In the genomic region with DNA sequence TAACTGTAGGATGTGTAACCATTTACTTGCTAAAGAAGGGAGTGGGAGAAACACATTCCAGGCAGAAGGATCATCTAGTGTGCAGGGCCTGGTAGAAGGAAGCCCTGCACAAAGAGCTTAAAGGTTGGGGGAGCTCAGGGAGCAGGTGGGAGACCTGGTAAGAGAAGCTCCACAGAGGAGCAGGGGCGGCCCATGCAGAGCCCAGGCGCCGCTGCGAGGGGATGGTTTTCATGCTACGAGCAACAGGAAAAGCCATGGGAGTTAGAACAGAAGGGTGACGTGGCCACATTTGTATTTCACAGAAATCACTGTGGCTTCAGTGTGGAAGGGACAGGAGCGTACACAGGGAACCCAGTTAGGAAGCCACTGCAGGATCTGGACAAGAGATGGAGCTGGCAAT, we compare ENCODE assay signal across 25 cellular contexts.
"Had no signal": no experiment of that assay in that cellular context is flagged by ENCODE, and none has a peak within 500 bp of the region (broad histone marks: within the 10 kb centered on the region; RNA-seq: fewer than 3 reads in every experiment).

No MANE protein-coding gene starts in this region.

- H3K9me3 ChIP-seq: left lung, lower lobe of right lung, ovary, right atrium auricular region, right lobe of liver, tibial nerve, upper lobe of left lung had no signal

- H3K4me1 ChIP-seq: right lobe of liver, tibial nerve had no signal

- H3K27me3 Mint-ChIP-seq: stimulated activated memory B cell treated with anti-CD40 and anti-IgM and Interleukin-4, amounts not matched to agents 10 μg/mL and 1 μg/mL and 100 μg/mL, for 72 hours had no signal

- H3K36me3 Mint-ChIP-seq: immature natural killer cell; mesothelial cell of epicardium; naive thymus-derived CD4-positive, alpha-beta T cell; natural killer cell treated with Interleukin-12 subunit alpha and Interleukin-12 subunit beta and Interleukin-15 and Interleukin-18, amount 100 ng/mL, for 72 hours had no signal

- H3K4me2 ChIP-seq: smooth muscle cell had no signal

- H3K4me3 Mint-ChIP-seq: immature natural killer cell; mesothelial cell of epicardium; naive thymus-derived CD4-positive, alpha-beta T cell; natural killer cell treated with Interleukin-12 subunit alpha and Interleukin-12 subunit beta and Interleukin-15 and Interleukin-18, amount 100 ng/mL, for 72 hours; stimulated activated memory B cell treated with anti-CD40 and anti-IgM and Interleukin-4, amounts not matched to agents 10 μg/mL and 1 μg/mL and 100 μg/mL, for 72 hours; stimulated activated naive CD8-positive, alpha-beta T cell treated with anti-CD3 and anti-CD28 coated beads, Interleukin-15, amount 100 ng/mL, for 72 hours had no signal

- ATAC-seq: left colon; naive thymus-derived CD4-positive, alpha-beta T cell; natural killer cell treated with Interleukin-12 subunit alpha and Interleukin-12 subunit beta and Interleukin-15 and Interleukin-18, amount 100 ng/mL, for 72 hours; stimulated activated memory B cell treated with anti-CD40 and anti-IgM and Interleukin-4, amounts not matched to agents 10 μg/mL and 1 μg/mL and 100 μg/mL, for 72 hours; stimulated activated naive CD8-positive, alpha-beta T cell treated with anti-CD3 and anti-CD28 coated beads, Interleukin-15, amount 100 ng/mL, for 72 hours had no signal

- H3K36me3 ChIP-seq: left lung, lower lobe of right lung, ovary, right atrium auricular region, right lobe of liver, tibial nerve, upper lobe of left lung had no signal

- H3K4me3 ChIP-seq: left lung, lower lobe of right lung, ovary, right atrium auricular region, right lobe of liver, smooth muscle cell, tibial nerve, upper lobe of left lung had no signal

- DNase-seq: hypothalamus; immature natural killer cell; kidney; left colon; left lung; lower lobe of right lung; mesendoderm; naive thymus-derived CD4-positive, alpha-beta T cell; ovary; right lobe of liver; stimulated activated CD4-positive, alpha-beta T cell treated with anti-CD3 and anti-CD28 coated beads, Interleukin-1b, Interleukin-23, amount 100 ng/mL, for 48 hours; stimulated activated CD4-positive, alpha-beta T cell treated with anti-CD3 and anti-CD28 coated beads, Interleukin-2, amount 100 ng/mL, for 48 hours; stimulated activated CD4-positive, alpha-beta T cell treated with anti-CD3 and anti-CD28 coated beads, Interleukin-4, amount 100 ng/mL, for 4 hours; stimulated activated CD8-positive, alpha-beta memory T cell treated with anti-CD3 and anti-CD28 coated beads, Interleukin-4, amount 100 ng/mL, for 48 hours; stimulated activated naive CD4-positive, alpha-beta T cell treated with Interleukin-2 at 50 U/mL for 16 hours; stimulated activated naive CD8-positive, alpha-beta T cell treated with anti-CD3 and anti-CD28 coated beads, Interleukin-15, amount 100 ng/mL, for 72 hours; substantia nigra had no signal

- H3K27me3 ChIP-seq: left lung, ovary, right atrium auricular region, right lobe of liver, tibial nerve, upper lobe of left lung had no signal

- H3K27ac Mint-ChIP-seq: immature natural killer cell; mesothelial cell of epicardium; naive thymus-derived CD4-positive, alpha-beta T cell; natural killer cell treated with Interleukin-12 subunit alpha and Interleukin-12 subunit beta and Interleukin-15 and Interleukin-18, amount 100 ng/mL, for 72 hours; progenitor cell of endocrine pancreas; stimulated activated memory B cell treated with anti-CD40 and anti-IgM and Interleukin-4, amounts not matched to agents 10 μg/mL and 1 μg/mL and 100 μg/mL, for 72 hours; stimulated activated naive CD8-positive, alpha-beta T cell treated with anti-CD3 and anti-CD28 coated beads, Interleukin-15, amount 100 ng/mL, for 72 hours had no signal

- H3K27ac ChIP-seq: left lung, lower lobe of right lung, ovary, right atrium auricular region, right lobe of liver, tibial nerve had no signal

- H3K4me1 Mint-ChIP-seq: immature natural killer cell; mesothelial cell of epicardium; naive thymus-derived CD4-positive, alpha-beta T cell; stimulated activated memory B cell treated with anti-CD40 and anti-IgM and Interleukin-4, amounts not matched to agents 10 μg/mL and 1 μg/mL and 100 μg/mL, for 72 hours; stimulated activated naive CD8-positive, alpha-beta T cell treated with anti-CD3 and anti-CD28 coated beads, Interleukin-15, amount 100 ng/mL, for 72 hours had no signal

- H3K9me3 Mint-ChIP-seq: immature natural killer cell; naive thymus-derived CD4-positive, alpha-beta T cell; natural killer cell treated with Interleukin-12 subunit alpha and Interleukin-12 subunit beta and Interleukin-15 and Interleukin-18, amount 100 ng/mL, for 72 hours; stimulated activated memory B cell treated with anti-CD40 and anti-IgM and Interleukin-4, amounts not matched to agents 10 μg/mL and 1 μg/mL and 100 μg/mL, for 72 hours; stimulated activated naive CD8-positive, alpha-beta T cell treated with anti-CD3 and anti-CD28 coated beads, Interleukin-15, amount 100 ng/mL, for 72 hours had no signal
